30 cellular contexts compared by ENCODE assay signal in the genomic region with DNA sequence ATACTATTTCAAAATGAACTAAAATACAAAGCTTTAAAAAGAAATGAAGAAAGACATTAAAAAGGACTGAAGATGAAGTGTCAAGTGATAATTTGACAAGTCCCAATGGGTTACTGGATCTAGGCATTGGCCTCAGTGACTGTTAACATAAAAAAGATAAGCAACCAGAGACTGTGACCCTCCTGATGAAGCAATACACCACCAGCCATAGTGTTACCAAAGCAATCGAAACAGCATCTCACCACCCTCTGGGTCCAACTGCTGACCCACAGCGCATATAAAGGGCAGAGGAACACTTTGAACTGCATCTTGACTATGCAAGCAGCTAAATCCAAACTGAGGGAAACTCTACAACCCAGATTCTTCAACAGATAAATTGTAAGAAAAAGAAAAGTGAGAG.
"Had no signal": no experiment of that assay in that cellular context is flagged by ENCODE, and none has a peak within 500 bp of the region (broad histone marks: within the 10 kb centered on the region; RNA-seq: fewer than 3 reads in every experiment).

No MANE protein-coding gene starts in this region.

- H3K27me3 ChIP-seq: adrenal gland, body of pancreas, colonic mucosa, esophagus squamous epithelium, ovary, uterus had no signal

- H3K27ac ChIP-seq: adrenal gland, body of pancreas, colonic mucosa, epithelial cell of prostate, esophagus squamous epithelium, ovary, skin epidermis, thoracic aorta, uterus, VCaP had no signal

- DNase-seq: activated CD4-positive, alpha-beta T cell treated with anti-CD3 and anti-CD28 coated beads for 48 hours; activated CD4-positive, alpha-beta T cell treated with anti-CD3 and anti-CD28 coated beads, Interleukin-2, amount 50 U/mL, for 48 hours; activated CD8-positive, alpha-beta memory T cell treated with anti-CD3 and anti-CD28 coated beads for 24 hours; activated effector memory CD4-positive, alpha-beta T cell treated with anti-CD3 and anti-CD28 coated beads, Interleukin-2, amount 50 U/mL, for 16 hours; activated naive CD4-positive, alpha-beta T cell treated with anti-CD3 and anti-CD28 coated beads for 36 hours; activated naive CD8-positive, alpha-beta T cell treated with anti-CD3 and anti-CD28 coated beads for 36 hours; activated T-cell treated with anti-CD3 and anti-CD28 coated beads, Interleukin-2, amount 50 U/mL, for 1 hour; adrenal gland; aorta; body of pancreas; colonic mucosa; effector CD8-positive, alpha-beta T cell; esophagus squamous epithelium; foreskin melanocyte; left ventricle myocardium superior; nephron progenitor cell; ovary; stimulated activated CD4-positive, alpha-beta T cell treated with anti-CD3 and anti-CD28 coated beads, Interleukin-12 subunit alpha, Interleukin-12 subunit beta, amount 100 ng/mL, for 4 hours; stimulated activated CD4-positive, alpha-beta T cell treated with anti-CD3 and anti-CD28 coated beads, Interleukin-4, amount 100 ng/mL, for 1 hour; trophoblast cell; uterus had no signal

- H3K4me1 ChIP-seq: adrenal gland, body of pancreas, colonic mucosa, esophagus squamous epithelium, uterus had no signal

- H3K4me3 ChIP-seq: adrenal gland, body of pancreas, colonic mucosa, esophagus squamous epithelium, ovary, skin epidermis, thoracic aorta, uterus had no signal

- H3K36me3 ChIP-seq: colonic mucosa, ovary, uterus had no signal

- ATAC-seq: activated CD4-positive, CD25-positive, alpha-beta regulatory T cell treated with anti-CD3 and anti-CD28 coated beads, Interleukin-2, amount 50 U/mL, for 24 hours; body of pancreas; left ventricle myocardium superior; sciatic nerve had no signal

- H3K9me3 ChIP-seq: adrenal gland, body of pancreas, colonic mucosa, esophagus squamous epithelium, ovary, thoracic aorta, uterus had no signal

- FAIRE-seq: endometrium, islet of Langerhans, TTC549 had no signal
